Comparison of ENCODE assay signal across 8 cellular contexts in the genomic region with DNA sequence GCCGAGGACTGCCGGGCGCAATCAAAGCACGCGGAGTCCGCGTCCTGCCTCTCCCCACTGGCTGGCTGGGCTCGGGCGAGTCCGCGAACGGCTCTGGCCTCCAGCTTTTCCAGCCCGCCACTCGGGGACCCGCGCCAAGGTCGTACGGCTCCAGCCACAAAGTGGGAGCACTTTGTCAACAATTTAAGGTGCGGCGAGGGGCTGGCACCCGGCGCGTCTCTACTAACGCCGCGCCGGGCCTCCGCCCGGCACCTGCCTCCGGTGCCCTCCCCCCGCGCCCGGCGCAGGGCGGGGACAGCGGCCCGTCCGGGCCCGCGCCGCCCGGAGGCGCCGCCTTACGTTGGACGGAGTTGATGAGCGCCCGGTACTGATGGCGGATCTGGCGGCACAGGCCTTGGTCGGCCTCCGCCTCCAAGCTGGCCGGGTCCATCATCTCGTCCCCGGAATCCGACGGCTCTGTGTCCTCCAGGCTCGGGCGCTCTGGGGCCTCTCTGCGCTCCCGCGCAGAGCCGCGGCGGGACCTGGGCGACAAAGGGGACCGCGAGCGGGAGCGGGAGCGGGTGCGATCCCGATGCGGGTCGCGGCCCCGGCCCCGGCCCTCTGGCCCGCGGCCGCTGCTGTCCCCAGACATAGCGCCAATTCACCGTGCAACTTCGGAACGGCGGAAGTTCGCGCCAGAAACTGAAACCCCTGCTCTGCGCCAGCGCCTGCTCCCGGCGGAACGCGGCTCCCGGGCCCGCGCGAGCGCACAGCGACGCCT. TPM values are rescaled to one million over a fixed set of nuclear protein-coding genes. Genes with fewer than 3 reads are reported as not detected.
DNase-seq lines count a peak whose midpoint lies in the region; ATAC-seq and TF ChIP-seq lines count a peak whose summit lies in the region.

A gene with protein sequence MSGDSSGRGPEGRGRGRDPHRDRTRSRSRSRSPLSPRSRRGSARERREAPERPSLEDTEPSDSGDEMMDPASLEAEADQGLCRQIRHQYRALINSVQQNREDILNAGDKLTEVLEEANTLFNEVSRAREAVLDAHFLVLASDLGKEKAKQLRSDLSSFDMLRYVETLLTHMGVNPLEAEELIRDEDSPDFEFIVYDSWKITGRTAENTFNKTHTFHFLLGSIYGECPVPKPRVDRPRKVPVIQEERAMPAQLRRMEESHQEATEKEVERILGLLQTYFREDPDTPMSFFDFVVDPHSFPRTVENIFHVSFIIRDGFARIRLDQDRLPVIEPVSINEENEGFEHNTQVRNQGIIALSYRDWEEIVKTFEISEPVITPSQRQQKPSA (minus strand): TSS at position 683 of the 760 bp plus-strand sequence. CDS start 52 bp downstream, at position 631.

- intact Hi-C loops in left lung (cut with DNase I) = no loop called here

- peak within 1 kb of the TSS; percentile 93 to 96 for H3K27ac ChIP-seq in left lung

- H3K4me3 Mint-ChIP-seq in activated CD4-positive, alpha-beta T cell treated with anti-CD3 and anti-CD28 coated beads, Interleukin-2, amount 10 ng/mL, durations not matched to agents 7 days and 5 days = peak within 1 kb of the TSS; percentile 81

- peaks cover 18% of the 10 kb centered on the region for H3K9me3 Mint-ChIP-seq in activated CD4-positive, alpha-beta T cell treated with anti-CD3 and anti-CD28 coated beads, Interleukin-2, amount 10 ng/mL, durations not matched to agents 7 days and 5 days

- H3K36me3 ChIP-seq in left lung = peaks cover 0 to 16% of the 10 kb centered on the region in 2 donors

- peak in 1 of 2 donors; percentile 69 for TF ChIP-seq CTCF in left lung (IDR thresholded peaks at IDR 0.05)

- DNase-seq in AG08396 (ENCODE audit: low spot score) (peak; percentile 93), NCI-H226 (peak; percentile 41), dedifferentiated amniotic fluid mesenchymal stem cell (ENCODE audit: extremely low spot score) (peak; percentile 65), left lung (peak; percentile 81 to 95)
- peak; percentile 74 for DNase-seq in activated CD4-positive, alpha-beta T cell treated with anti-CD3 and anti-CD28 coated beads, Interleukin-2, amount 10 ng/mL, durations not matched to agents 7 days and 5 days
- peak; percentile 56 for DNase-seq in stimulated activated CD4-positive, alpha-beta T cell treated with anti-CD3 and anti-CD28 coated beads, Interleukin-2, amount 100 ng/mL, for 4 hours (ENCODE audit: low read depth)

- H3K27me3 ChIP-seq in left lung = no peaks in the 10 kb centered on the region

- ATAC-seq in GM18520 (IDR thresholded peaks at IDR 0.05; ENCODE audit: unreplicated experiment) (peak; percentile 75), HG03060 (IDR thresholded peaks at IDR 0.05; ENCODE audit: low read depth, unreplicated experiment) (peak; percentile 43), left lung (peak; percentile 93)

- CTCF ChIA-PET in activated CD4-positive, alpha-beta T cell treated with anti-CD3 and anti-CD28 coated beads, Interleukin-2, amount 10 ng/mL, durations not matched to agents 7 days and 5 days (lab: Charles Lee) = interaction anchor here (0.8 to 1.2 kb wide), 2 partner anchors 8 to 16 kb away, joined by 3 read pairs; no protein-coding TSS in a partner anchor

- no peaks in the 10 kb centered on the region for H3K27me3 Mint-ChIP-seq in activated CD4-positive, alpha-beta T cell treated with anti-CD3 and anti-CD28 coated beads, Interleukin-2, amount 10 ng/mL, durations not matched to agents 7 days and 5 days

- peaks cover 15% of the 10 kb centered on the region for H3K4me1 Mint-ChIP-seq in activated CD4-positive, alpha-beta T cell treated with anti-CD3 and anti-CD28 coated beads, Interleukin-2, amount 10 ng/mL, durations not matched to agents 7 days and 5 days

- peak within 1 kb of the TSS; percentile 71 for H3K27ac Mint-ChIP-seq in activated CD4-positive, alpha-beta T cell treated with anti-CD3 and anti-CD28 coated beads, Interleukin-2, amount 10 ng/mL, durations not matched to agents 7 days and 5 days

- peaks cover 8 to 29% of the 10 kb centered on the region in 2 donors for H3K4me1 ChIP-seq in left lung

- POLR2A ChIA-PET in activated CD4-positive, alpha-beta T cell treated with anti-CD3 and anti-CD28 coated beads, Interleukin-2, amount 10 ng/mL, durations not matched to agents 7 days and 5 days (lab: Charles Lee) = no interaction called here

- peak within 1 kb of the TSS; percentile 83 to 89 for H3K4me3 ChIP-seq in left lung

- H3K36me3 Mint-ChIP-seq in activated CD4-positive, alpha-beta T cell treated with anti-CD3 and anti-CD28 coated beads, Interleukin-2, amount 10 ng/mL, durations not matched to agents 7 days and 5 days (ENCODE audit: low read depth) = peaks cover 20% of the 10 kb centered on the region

- no peaks in the 10 kb centered on the region for H3K9me3 ChIP-seq in left lung

RNA-seq across cellular contexts. Expression of the gene that starts here (rescaled TPM):
- total RNA-seq in activated CD4-positive, alpha-beta T cell treated with anti-CD3 and anti-CD28 coated beads, Interleukin-2, amount 10 ng/mL, durations not matched to agents 7 days and 5 days = 10 to 100 TPM; 63.5 to 69.4 TPM
- 10 to 100 TPM; 26.2 to 36.1 TPM for total RNA-seq in left lung

Comparison
In these comparisons a context has a peak if more than half of its experiments do, and no peak if none do; other contexts are left out.
1. Peak in every context shown above with its lines: DNase-seq, ATAC-seq, H3K4me3 ChIP-seq and H3K27ac ChIP-seq.
2. DNase-seq: peak in every context shown above with its lines; median percentile 93 in AG08396; 88 in left lung; 74 in activated CD4-positive, alpha-beta T cell treated with anti-CD3 and anti-CD28 coated beads, Interleukin-2, amount 10 ng/mL, durations not matched to agents 7 days and 5 days; 65 in dedifferentiated amniotic fluid mesenchymal stem cell; 56 in stimulated activated CD4-positive, alpha-beta T cell treated with anti-CD3 and anti-CD28 coated beads, Interleukin-2, amount 100 ng/mL, for 4 hours; 41 in NCI-H226.
3. ATAC-seq: peak in every context shown above with its lines; median percentile 93 in left lung; 75 in GM18520; 43 in HG03060.